Comparison of ENCODE assay signal across 23 cellular contexts in the genomic region with DNA sequence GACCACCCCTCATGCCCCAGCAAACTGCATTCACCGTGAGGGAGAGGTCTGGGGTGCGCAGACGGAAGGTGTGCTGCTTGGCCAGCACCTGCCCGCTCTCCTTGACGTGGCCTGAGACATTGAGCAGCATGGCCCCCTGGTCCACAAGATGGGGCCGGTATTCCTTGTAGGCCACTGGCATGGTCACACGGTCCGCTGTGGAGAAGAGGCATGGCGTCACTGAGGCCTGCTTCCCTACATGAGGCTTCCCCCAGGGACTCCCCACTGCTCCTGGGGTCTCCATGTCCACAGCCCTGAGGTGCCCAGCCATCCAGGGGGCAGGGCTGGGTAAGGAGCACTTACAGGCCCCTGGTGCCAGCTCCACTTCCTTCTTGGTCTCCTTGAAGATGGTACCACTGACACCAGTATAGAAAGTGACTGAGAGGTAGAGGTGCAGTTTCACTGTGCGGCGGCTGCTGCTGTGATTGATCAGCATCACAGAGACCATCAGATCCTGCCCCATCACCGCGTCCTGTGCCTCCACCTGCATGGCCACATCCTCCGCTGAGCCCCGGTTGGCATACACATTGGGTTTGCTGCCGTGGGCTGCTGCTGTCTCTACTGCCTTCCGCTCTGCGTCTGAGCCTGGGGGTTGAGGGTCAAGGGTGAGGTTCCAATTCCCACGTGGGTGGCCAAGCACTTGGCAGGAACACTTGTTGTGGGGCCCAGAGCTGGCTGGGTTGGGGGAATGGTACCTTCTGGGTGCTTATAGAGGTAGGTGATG.
"Had no signal": no experiment of that assay in that cellular context is flagged by ENCODE, and none has a peak within 500 bp of the region (broad histone marks: within the 10 kb centered on the region; RNA-seq: fewer than 3 reads in every experiment).

No MANE protein-coding gene starts in this region.

- H3K4me3 ChIP-seq: adrenal gland, MG63 had no signal

- H3K4me1 ChIP-seq: adrenal gland had no signal

- H3K27ac ChIP-seq: adrenal gland had no signal

- H3K9me3 ChIP-seq: adrenal gland, MG63 had no signal

- H3K27me3 ChIP-seq: adrenal gland, MG63 had no signal

- H3K27me3 Mint-ChIP-seq: activated CD8-positive, alpha-beta T cell treated with anti-CD3 and anti-CD28 coated beads for 36 hours; activated naive CD8-positive, alpha-beta T cell treated with anti-CD3 and anti-CD28 coated beads, Interleukin-2, amount 10 ng/mL, durations not matched to agents 7 days and 5 days had no signal

- H3K36me3 ChIP-seq: adrenal gland, MG63 had no signal

- ATAC-seq: activated CD4-positive, CD25-positive, alpha-beta regulatory T cell treated with anti-CD3 and anti-CD28 coated beads, Interleukin-2, amount 50 U/mL, for 24 hours; activated CD8-positive, alpha-beta T cell treated with anti-CD3 and anti-CD28 coated beads for 36 hours; activated T-cell treated with anti-CD3 and anti-CD28 coated beads, Interleukin-2, amount 50 U/mL, for 72 hours; PC-3 had no signal

- H3K9me3 Mint-ChIP-seq: activated CD8-positive, alpha-beta T cell treated with anti-CD3 and anti-CD28 coated beads for 36 hours; activated naive CD8-positive, alpha-beta T cell treated with anti-CD3 and anti-CD28 coated beads, Interleukin-2, amount 10 ng/mL, durations not matched to agents 7 days and 5 days; activated T-cell treated with anti-CD3 and anti-CD28 coated beads, Interleukin-2, amount 50 U/mL, for 72 hours; activated T-helper 2 cell treated with anti-CD3 and anti-CD28 coated beads, Interferon-gamma antibody, Interleukin-2, Interleukin-4, amounts not matched to agents 10 μg/mL and 5 μg/mL and 100 μg/mL, durations not matched to agents 14 hours and 24 hours and 36 hours; T-helper 1 cell treated with Interleukin-12 subunit alpha and Interleukin-12 subunit beta and Interleukin-4 antibody, amounts not matched to agents 30 μg/mL and 1 μg/mL, for 36 hours had no signal

- H3K4me3 Mint-ChIP-seq: activated CD8-positive, alpha-beta T cell treated with anti-CD3 and anti-CD28 coated beads for 36 hours; activated naive CD8-positive, alpha-beta T cell treated with anti-CD3 and anti-CD28 coated beads, Interleukin-2, amount 10 ng/mL, durations not matched to agents 7 days and 5 days; activated T-cell treated with anti-CD3 and anti-CD28 coated beads, Interleukin-2, amount 50 U/mL, for 72 hours; T-helper 1 cell treated with Interleukin-12 subunit alpha and Interleukin-12 subunit beta and Interleukin-4 antibody, amounts not matched to agents 30 μg/mL and 1 μg/mL, for 36 hours had no signal

- DNase-seq: activated CD4-positive, alpha-beta T cell treated with anti-CD3 and anti-CD28 coated beads for 4 hours; activated CD8-positive, alpha-beta memory T cell treated with anti-CD3 and anti-CD28 coated beads, Interleukin-2, amount 50 U/mL, for 4 hours; activated CD8-positive, alpha-beta T cell treated with anti-CD3 and anti-CD28 coated beads for 36 hours; activated naive CD4-positive, alpha-beta T cell treated with anti-CD3 and anti-CD28 coated beads, Interleukin-2, amount 50 U/mL, for 16 hours; activated naive CD8-positive, alpha-beta T cell treated with anti-CD3 and anti-CD28 coated beads, Interleukin-2, amount 10 ng/mL, durations not matched to agents 7 days and 5 days; activated T-cell treated with anti-CD3 and anti-CD28 coated beads, Interleukin-2, amount 50 U/mL, for 72 hours; adrenal gland; anterior cingulate cortex; MG63; MV-4-11; NCI-H1092 treated with DMSO at 0.1 percent for 48 hours; NCI-H1417 treated with DMSO at 0.1 percent for 48 hours; NCI-H1694; NCI-H2029; NCI-H2107; NCI-H2171 treated with DMSO at 0.1 percent for 48 hours; NCI-H226; NCI-H510A; PC-3; SHP77 treated with DMSO at 0.1 percent for 48 hours had no signal

- H3K27ac Mint-ChIP-seq: activated CD8-positive, alpha-beta T cell treated with anti-CD3 and anti-CD28 coated beads for 36 hours; activated naive CD8-positive, alpha-beta T cell treated with anti-CD3 and anti-CD28 coated beads, Interleukin-2, amount 10 ng/mL, durations not matched to agents 7 days and 5 days; activated T-cell treated with anti-CD3 and anti-CD28 coated beads, Interleukin-2, amount 50 U/mL, for 72 hours; activated T-helper 2 cell treated with anti-CD3 and anti-CD28 coated beads, Interferon-gamma antibody, Interleukin-2, Interleukin-4, amounts not matched to agents 10 μg/mL and 5 μg/mL and 100 μg/mL, durations not matched to agents 14 hours and 24 hours and 36 hours; T-helper 1 cell treated with Interleukin-12 subunit alpha and Interleukin-12 subunit beta and Interleukin-4 antibody, amounts not matched to agents 30 μg/mL and 1 μg/mL, for 36 hours had no signal
